In the genomic region with DNA sequence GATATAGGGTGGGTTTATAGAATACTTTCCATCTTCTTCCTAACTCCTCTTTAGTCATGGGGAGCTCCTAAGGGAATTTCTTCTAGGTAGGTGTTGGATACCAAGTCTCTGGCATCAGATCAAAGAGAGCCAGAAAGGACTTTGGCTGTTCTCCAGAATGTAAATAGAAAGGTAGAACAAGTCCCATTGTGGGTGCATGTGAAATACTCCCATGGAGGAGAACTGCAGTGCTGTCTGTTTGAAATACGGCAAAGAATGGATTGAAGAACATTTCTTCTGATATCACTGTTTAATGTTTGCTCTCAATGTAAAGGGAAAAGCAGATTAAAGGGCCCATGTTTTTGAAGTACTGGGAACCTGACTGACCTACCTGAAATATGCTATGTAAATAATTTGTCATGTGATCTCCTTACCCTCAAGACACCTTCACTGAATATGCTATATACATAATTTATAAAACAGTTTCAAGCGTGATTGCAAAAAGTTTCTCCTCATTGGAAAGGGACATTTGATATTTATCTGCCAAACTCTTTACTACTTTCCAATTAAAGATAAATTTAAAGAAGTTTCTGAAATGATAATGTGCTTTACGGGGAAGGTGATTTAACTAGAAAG, we compare ENCODE assay signal across 1 cellular context.
TF ChIP-seq lines count a peak whose summit lies in the region.

No MANE protein-coding gene starts in this region.

TF ChIP-seq in HepG2, 621 proteins besides CTCF, POLR2A, EP300 and RAD21 (continued from another document and continues in another):
- TF ChIP-seq ZNF572 (CRISPR knock-in tag; IDR thresholded peaks at IDR 0.05) (no peak), ADNP (CRISPR knock-in tag; IDR thresholded peaks at IDR 0.05) (no peak), ZNF614 (CRISPR knock-in tag; IDR thresholded peaks at IDR 0.05; ENCODE audit: borderline replicate concordance) (peak; percentile 69), RBM39 (IDR thresholded peaks at IDR 0.05; ENCODE audit: low read depth, low read length, poor library complexity, severe bottlenecking) (no peak), ATM (IDR thresholded peaks at IDR 0.05; ENCODE audit: borderline replicate concordance) (no peak), NFE2 (CRISPR knock-in tag; IDR thresholded peaks at IDR 0.05) (no peak), TEAD2 (CRISPR knock-in tag; IDR thresholded peaks at IDR 0.05) (no peak), SUZ12 (IDR thresholded peaks at IDR 0.05; ENCODE audit: low read depth, low read length) (no peak), ZNF780A (CRISPR knock-in tag; IDR thresholded peaks at IDR 0.05) (no peak), ZNF292 (CRISPR knock-in tag; IDR thresholded peaks at IDR 0.05; ENCODE audit: borderline replicate concordance, low read depth) (peak; percentile 26; the same call in 1 of the 2 replicates), SRF (IDR thresholded peaks at IDR 0.05; ENCODE audit: low read depth, low read length) (no peak), DMAP1 (CRISPR knock-in tag; IDR thresholded peaks at IDR 0.05) (0 out of 2 replicates have a peak, but pooled peaks have one; percentile 25), FOXJ3 (CRISPR knock-in tag; IDR thresholded peaks at IDR 0.05; ENCODE audit: borderline replicate concordance) (peak; percentile 48; the same call in 1 of the 2 replicates), MYC (CRISPR knock-in tag; IDR thresholded peaks at IDR 0.05; ENCODE audit: borderline replicate concordance) (no peak), SRY (CRISPR knock-in tag; IDR thresholded peaks at IDR 0.05) (no peak), RCOR2 (CRISPR knock-in tag; IDR thresholded peaks at IDR 0.05) (no peak), FOXP1 (IDR thresholded peaks at IDR 0.05) (no peak), FOXP1 (CRISPR knock-in tag; IDR thresholded peaks at IDR 0.05) (peak; percentile 61; the same call in 1 of the 2 replicates), GMEB2 (CRISPR knock-in tag; IDR thresholded peaks at IDR 0.05; ENCODE audit: low read depth) (no peak), ARNT2 (CRISPR knock-in tag; IDR thresholded peaks at IDR 0.05; ENCODE audit: low read depth) (no peak), FOSL1 (CRISPR knock-in tag; IDR thresholded peaks at IDR 0.05; ENCODE audit: borderline replicate concordance) (no peak), KDM4B (CRISPR knock-in tag; IDR thresholded peaks at IDR 0.05) (no peak), ARHGAP35 (CRISPR knock-in tag; IDR thresholded peaks at IDR 0.05; ENCODE audit: borderline replicate concordance) (no peak), ZSCAN21 (CRISPR knock-in tag; IDR thresholded peaks at IDR 0.05; ENCODE audit: borderline replicate concordance) (no peak), ZNF136 (CRISPR knock-in tag; IDR thresholded peaks at IDR 0.05; ENCODE audit: low read depth) (no peak), ZNF891 (CRISPR knock-in tag; IDR thresholded peaks at IDR 0.05) (no peak), HNRNPH1 (optimal IDR thresholded peaks at IDR 0.05; ENCODE audit: low read depth, low read length) (no peak), ZNF552 (CRISPR knock-in tag; IDR thresholded peaks at IDR 0.05; ENCODE audit: borderline replicate concordance) (no peak), NFYC (CRISPR knock-in tag; IDR thresholded peaks at IDR 0.05) (no peak), ZBTB3 (CRISPR knock-in tag; IDR thresholded peaks at IDR 0.05; ENCODE audit: borderline replicate concordance, low read depth) (no peak), CCAR2 (optimal IDR thresholded peaks at IDR 0.05; ENCODE audit: low read depth, low read length) (no peak), PRPF4 (IDR thresholded peaks at IDR 0.05; ENCODE audit: low read depth, low read length, poor library complexity, severe bottlenecking) (no peak), KLF16 (CRISPR knock-in tag; IDR thresholded peaks at IDR 0.05) (no peak), HMG20B (CRISPR knock-in tag; conservative IDR thresholded peaks at IDR 0.05) (peak; percentile 68; the same call in 1 of the 2 replicates), SAFB2 (CRISPR knock-in tag; IDR thresholded peaks at IDR 0.05; ENCODE audit: borderline replicate concordance, low read depth) (no peak), CENPBD1 (CRISPR knock-in tag; IDR thresholded peaks at IDR 0.05; ENCODE audit: borderline replicate concordance, low read depth) (no peak), ZNF724P (CRISPR knock-in tag; IDR thresholded peaks at IDR 0.05; ENCODE audit: borderline replicate concordance) (no peak), ZNF713 (CRISPR knock-in tag; IDR thresholded peaks at IDR 0.05) (no peak), IRF1 (CRISPR knock-in tag; IDR thresholded peaks at IDR 0.05; ENCODE audit: low read depth) (no peak), ZNF17 (CRISPR knock-in tag; IDR thresholded peaks at IDR 0.05) (no peak), BORCS8-MEF2B (CRISPR knock-in tag; IDR thresholded peaks at IDR 0.05) (no peak), GATAD2A (CRISPR knock-in tag; IDR thresholded peaks at IDR 0.05) (peak; percentile 93), ZNF761 (CRISPR knock-in tag; conservative IDR thresholded peaks at IDR 0.05) (no peak), ZSCAN5A (CRISPR knock-in tag; IDR thresholded peaks at IDR 0.05; ENCODE audit: borderline replicate concordance) (0 out of 2 replicates have a peak, but pooled peaks have one; percentile 51), ZNF451 (CRISPR knock-in tag; IDR thresholded peaks at IDR 0.05) (no peak), NRL (CRISPR knock-in tag; IDR thresholded peaks at IDR 0.05; ENCODE audit: borderline replicate concordance) (no peak), ZFP36L2 (CRISPR knock-in tag; IDR thresholded peaks at IDR 0.05) (no peak), PHB2 (IDR thresholded peaks at IDR 0.05; ENCODE audit: partially characterized antibody) (no peak), MEF2D (CRISPR knock-in tag; IDR thresholded peaks at IDR 0.05) (0 out of 2 replicates have a peak, but pooled peaks have one; percentile 48), FIP1L1 (IDR thresholded peaks at IDR 0.05; ENCODE audit: borderline replicate concordance, insufficient read depth, low read depth, low read length) (no peak), PHF20 (CRISPR knock-in tag; IDR thresholded peaks at IDR 0.05) (no peak), ZBTB33 (CRISPR knock-in tag; IDR thresholded peaks at IDR 0.05) (no peak), DNMT1 (CRISPR knock-in tag; IDR thresholded peaks at IDR 0.05) (no peak), HOXD1 (CRISPR knock-in tag; IDR thresholded peaks at IDR 0.05) (no peak), ZFY (CRISPR knock-in tag; IDR thresholded peaks at IDR 0.05) (no peak), REPIN1 (CRISPR knock-in tag; IDR thresholded peaks at IDR 0.05; ENCODE audit: borderline replicate concordance, low read depth) (0 out of 2 replicates have a peak, but pooled peaks have one; percentile 39), ZNF230 (CRISPR knock-in tag; IDR thresholded peaks at IDR 0.05) (no peak), NCOR1 (IDR thresholded peaks at IDR 0.05; ENCODE audit: borderline replicate concordance, low read length) (peak; percentile 85; the same call in 1 of the 2 replicates), PITX1 (CRISPR knock-in tag; IDR thresholded peaks at IDR 0.05) (peak; percentile 51; the same call in 1 of the 2 replicates)
- TF ChIP-seq, protein P1, sequence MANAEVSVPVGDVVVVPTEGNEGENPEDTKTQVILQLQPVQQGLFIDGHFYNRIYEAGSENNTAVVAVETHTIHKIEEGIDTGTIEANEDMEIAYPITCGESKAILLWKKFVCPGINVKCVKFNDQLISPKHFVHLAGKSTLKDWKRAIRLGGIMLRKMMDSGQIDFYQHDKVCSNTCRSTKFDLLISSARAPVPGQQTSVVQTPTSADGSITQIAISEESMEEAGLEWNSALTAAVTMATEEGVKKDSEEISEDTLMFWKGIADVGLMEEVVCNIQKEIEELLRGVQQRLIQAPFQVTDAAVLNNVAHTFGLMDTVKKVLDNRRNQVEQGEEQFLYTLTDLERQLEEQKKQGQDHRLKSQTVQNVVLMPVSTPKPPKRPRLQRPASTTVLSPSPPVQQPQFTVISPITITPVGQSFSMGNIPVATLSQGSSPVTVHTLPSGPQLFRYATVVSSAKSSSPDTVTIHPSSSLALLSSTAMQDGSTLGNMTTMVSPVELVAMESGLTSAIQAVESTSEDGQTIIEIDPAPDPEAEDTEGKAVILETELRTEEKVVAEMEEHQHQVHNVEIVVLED (CRISPR knock-in tag; IDR thresholded peaks at IDR 0.05; ENCODE audit: borderline replicate concordance) = no peak
- TF ChIP-seq, protein P2, sequence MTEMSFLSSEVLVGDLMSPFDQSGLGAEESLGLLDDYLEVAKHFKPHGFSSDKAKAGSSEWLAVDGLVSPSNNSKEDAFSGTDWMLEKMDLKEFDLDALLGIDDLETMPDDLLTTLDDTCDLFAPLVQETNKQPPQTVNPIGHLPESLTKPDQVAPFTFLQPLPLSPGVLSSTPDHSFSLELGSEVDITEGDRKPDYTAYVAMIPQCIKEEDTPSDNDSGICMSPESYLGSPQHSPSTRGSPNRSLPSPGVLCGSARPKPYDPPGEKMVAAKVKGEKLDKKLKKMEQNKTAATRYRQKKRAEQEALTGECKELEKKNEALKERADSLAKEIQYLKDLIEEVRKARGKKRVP (CRISPR knock-in tag; IDR thresholded peaks at IDR 0.05) = no peak
- TF ChIP-seq, protein P3, sequence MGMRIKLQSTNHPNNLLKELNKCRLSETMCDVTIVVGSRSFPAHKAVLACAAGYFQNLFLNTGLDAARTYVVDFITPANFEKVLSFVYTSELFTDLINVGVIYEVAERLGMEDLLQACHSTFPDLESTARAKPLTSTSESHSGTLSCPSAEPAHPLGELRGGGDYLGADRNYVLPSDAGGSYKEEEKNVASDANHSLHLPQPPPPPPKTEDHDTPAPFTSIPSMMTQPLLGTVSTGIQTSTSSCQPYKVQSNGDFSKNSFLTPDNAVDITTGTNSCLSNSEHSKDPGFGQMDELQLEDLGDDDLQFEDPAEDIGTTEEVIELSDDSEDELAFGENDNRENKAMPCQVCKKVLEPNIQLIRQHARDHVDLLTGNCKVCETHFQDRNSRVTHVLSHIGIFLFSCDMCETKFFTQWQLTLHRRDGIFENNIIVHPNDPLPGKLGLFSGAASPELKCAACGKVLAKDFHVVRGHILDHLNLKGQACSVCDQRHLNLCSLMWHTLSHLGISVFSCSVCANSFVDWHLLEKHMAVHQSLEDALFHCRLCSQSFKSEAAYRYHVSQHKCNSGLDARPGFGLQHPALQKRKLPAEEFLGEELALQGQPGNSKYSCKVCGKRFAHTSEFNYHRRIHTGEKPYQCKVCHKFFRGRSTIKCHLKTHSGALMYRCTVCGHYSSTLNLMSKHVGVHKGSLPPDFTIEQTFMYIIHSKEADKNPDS (CRISPR knock-in tag; IDR thresholded peaks at IDR 0.05) = peak; percentile 80; the same call in 1 of the 2 replicates
- TF ChIP-seq, protein P4, sequence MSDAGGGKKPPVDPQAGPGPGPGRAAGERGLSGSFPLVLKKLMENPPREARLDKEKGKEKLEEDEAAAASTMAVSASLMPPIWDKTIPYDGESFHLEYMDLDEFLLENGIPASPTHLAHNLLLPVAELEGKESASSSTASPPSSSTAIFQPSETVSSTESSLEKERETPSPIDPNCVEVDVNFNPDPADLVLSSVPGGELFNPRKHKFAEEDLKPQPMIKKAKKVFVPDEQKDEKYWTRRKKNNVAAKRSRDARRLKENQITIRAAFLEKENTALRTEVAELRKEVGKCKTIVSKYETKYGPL (CRISPR knock-in tag; IDR thresholded peaks at IDR 0.05) = no peak
- TF ChIP-seq, protein P5, sequence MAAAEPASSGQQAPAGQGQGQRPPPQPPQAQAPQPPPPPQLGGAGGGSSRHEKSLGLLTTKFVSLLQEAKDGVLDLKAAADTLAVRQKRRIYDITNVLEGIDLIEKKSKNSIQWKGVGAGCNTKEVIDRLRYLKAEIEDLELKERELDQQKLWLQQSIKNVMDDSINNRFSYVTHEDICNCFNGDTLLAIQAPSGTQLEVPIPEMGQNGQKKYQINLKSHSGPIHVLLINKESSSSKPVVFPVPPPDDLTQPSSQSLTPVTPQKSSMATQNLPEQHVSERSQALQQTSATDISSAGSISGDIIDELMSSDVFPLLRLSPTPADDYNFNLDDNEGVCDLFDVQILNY (CRISPR knock-in tag; conservative IDR thresholded peaks at IDR 0.05) = no peak
